In the genomic region with DNA sequence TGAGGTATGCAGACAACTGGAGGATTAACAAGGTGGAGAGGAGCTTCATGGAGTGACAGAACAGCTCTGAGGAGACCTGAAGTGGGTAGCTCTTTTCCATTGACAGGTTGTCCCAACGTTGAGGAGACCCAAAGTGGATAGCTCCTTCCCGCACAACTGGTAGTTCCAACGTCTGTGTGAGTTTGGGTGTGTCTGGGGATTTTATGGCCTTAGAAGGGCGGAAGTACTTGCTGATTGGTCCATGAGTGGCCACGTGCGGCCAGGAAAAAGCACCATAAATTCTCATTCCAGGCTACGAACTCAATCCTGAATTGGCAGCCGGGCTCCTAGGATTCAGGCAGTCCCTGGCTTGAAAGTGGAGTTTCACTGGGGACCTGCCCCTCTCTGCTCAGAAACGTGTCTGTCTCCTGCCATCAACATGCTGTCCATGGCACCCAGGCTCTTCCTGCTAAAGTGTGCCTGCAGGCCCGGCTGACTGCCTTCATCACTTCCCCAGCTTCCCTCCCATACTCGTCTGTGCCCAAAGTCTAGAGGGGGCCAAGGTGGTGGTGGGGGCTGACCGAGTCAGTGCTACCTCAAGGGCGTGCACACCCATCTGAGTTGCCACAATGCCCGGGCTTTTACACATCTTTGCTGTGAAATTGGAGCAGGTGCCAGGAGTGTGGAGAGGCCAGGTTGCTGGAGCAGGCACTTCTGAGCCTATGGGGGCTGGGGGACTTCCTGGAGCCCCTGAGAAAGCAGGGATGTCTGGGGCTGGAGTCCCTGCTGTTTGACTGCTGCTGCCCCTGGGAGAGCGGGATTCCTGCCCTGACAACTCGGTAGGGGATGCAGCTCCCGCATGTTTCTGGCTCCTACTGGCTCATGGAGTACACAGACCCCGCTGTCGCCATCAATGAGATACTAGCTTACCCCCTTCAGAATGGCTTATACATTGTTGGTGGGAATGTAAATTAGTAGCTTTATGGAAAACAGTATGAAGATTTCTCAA, we compare ENCODE assay signal across 1 cellular context.
TF ChIP-seq lines count a peak whose summit lies in the region.

No MANE protein-coding gene starts in this region.

TF ChIP-seq in H1, 55 proteins besides CTCF, POLR2A, EP300 and RAD21 (continued from another document):
- no peak for TF ChIP-seq POU5F1 (IDR thresholded peaks at IDR 0.05; ENCODE audit: low read depth, low read length)
- TF ChIP-seq GABPA (IDR thresholded peaks at IDR 0.05; ENCODE audit: borderline replicate concordance, insufficient read depth, low read length) = no peak
- TF ChIP-seq TEAD4 (IDR thresholded peaks at IDR 0.05; ENCODE audit: low read depth, low read length) = no peak
- TF ChIP-seq GTF2F1 (IDR thresholded peaks at IDR 0.05; ENCODE audit: borderline replicate concordance, low read depth, low read length) = no peak
- TF ChIP-seq TBP (IDR thresholded peaks at IDR 0.05; ENCODE audit: low read depth, low read length) = no peak
- TF ChIP-seq SP1 (IDR thresholded peaks at IDR 0.05; ENCODE audit: low read depth, low read length) = no peak
- TF ChIP-seq CHD2 (IDR thresholded peaks at IDR 0.05; ENCODE audit: low read length) = no peak
- TF ChIP-seq HDAC2 (IDR thresholded peaks at IDR 0.05; ENCODE audit: borderline replicate concordance in 1 of 2, low read depth in 2 of 2, low read length in 2 of 2) = no peak
- TF ChIP-seq CBX8 (IDR thresholded peaks at IDR 0.05; ENCODE audit: borderline replicate concordance, low read depth, low read length) = no peak
- no peak for TF ChIP-seq SRF (IDR thresholded peaks at IDR 0.05; ENCODE audit: low read depth, low read length)
- TF ChIP-seq KDM5A (IDR thresholded peaks at IDR 0.05; ENCODE audit: low read length) = no peak
- TF ChIP-seq RNF2 (IDR thresholded peaks at IDR 0.05; ENCODE audit: borderline replicate concordance, low read depth, low read length, missing control alignments, poor library complexity, severe bottlenecking) = no peak
- no peak for TF ChIP-seq SIN3A (conservative IDR thresholded peaks at IDR 0.05 in 1 of 2, IDR thresholded peaks at IDR 0.05 in 1 of 2; ENCODE audit: low read depth in 1 of 2, low read length in 2 of 2)
- TF ChIP-seq PHF8 (conservative IDR thresholded peaks at IDR 0.05; ENCODE audit: low read depth, low read length) = no peak
